Comparison of ENCODE assay signal across 1 cellular context in the genomic region with DNA sequence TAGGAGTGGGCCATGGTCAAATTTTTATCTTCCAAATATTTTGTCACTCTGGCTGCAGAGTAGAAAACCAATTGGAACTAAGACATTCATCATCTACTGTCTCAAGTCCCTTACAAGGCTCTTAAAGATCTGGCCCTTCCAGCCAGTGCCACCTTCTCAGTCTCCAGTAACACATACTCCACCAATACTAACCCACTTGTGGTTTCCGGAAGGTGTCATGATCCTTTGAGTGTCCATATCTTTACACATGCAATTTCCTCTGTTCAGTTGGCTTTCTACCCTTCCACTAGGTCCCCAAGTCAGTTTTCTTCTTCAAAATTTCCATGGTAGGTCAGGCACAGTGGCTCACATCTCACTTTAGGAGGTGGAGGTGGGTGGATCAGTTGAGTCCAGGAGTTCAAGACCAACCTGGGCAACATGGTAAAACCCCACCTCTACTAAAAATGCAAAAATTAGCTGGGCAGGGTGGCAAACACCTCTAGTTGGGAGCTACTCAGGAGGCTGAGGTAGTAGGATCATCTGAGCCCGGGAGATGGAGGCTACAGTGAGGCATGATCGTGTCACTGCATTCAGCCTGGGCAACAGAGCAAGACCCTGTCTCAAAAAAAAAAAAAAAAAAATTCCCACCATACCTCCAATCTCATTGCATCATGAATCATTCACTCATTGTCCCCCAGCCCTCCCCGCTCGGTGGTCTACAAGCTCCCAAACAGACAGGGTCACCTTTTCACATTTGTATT.
TF ChIP-seq lines count a peak whose summit lies in the region.

No MANE protein-coding gene starts in this region.

TF ChIP-seq in K562, 482 proteins besides CTCF, POLR2A, EP300 and RAD21:
- TF ChIP-seq FIP1L1 (IDR thresholded peaks at IDR 0.05; ENCODE audit: low read depth, low read length, poor library complexity, severe bottlenecking) (no peak), RBM25 (IDR thresholded peaks at IDR 0.05; ENCODE audit: low read depth, low read length, severe bottlenecking) (peak; percentile 6), PRMT5 (CRISPR knock-in tag; IDR thresholded peaks at IDR 0.05) (no peak)
- TF ChIP-seq, protein P1, sequence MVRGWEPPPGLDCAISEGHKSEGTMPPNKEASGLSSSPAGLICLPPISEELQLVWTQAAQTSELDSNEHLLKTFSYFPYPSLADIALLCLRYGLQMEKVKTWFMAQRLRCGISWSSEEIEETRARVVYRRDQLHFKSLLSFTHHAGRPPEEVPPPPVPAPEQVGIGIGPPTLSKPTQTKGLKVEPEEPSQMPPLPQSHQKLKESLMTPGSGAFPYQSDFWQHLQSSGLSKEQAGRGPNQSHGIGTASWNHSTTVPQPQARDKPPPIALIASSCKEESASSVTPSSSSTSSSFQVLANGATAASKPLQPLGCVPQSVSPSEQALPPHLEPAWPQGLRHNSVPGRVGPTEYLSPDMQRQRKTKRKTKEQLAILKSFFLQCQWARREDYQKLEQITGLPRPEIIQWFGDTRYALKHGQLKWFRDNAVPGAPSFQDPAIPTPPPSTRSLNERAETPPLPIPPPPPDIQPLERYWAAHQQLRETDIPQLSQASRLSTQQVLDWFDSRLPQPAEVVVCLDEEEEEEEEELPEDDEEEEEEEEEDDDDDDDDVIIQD (CRISPR knock-in tag; IDR thresholded peaks at IDR 0.05) = no peak
